Comparison of ENCODE assay signal across 9 cellular contexts in genomic region chr1:22051607-22052114, GRCh38. TPM values are rescaled to one million over a fixed set of nuclear protein-coding genes. Genes with fewer than 3 reads are reported as not detected.
DNase-seq lines count a peak whose midpoint lies in the region; ATAC-seq, FAIRE-seq and TF ChIP-seq lines count a peak whose summit lies in the region.
"Had no signal": no experiment of that assay in that cellular context is flagged by ENCODE, and none has a peak within 500 bp of the region (broad histone marks: within the 10 kb centered on the region; RNA-seq: fewer than 3 reads in every experiment).

No MANE protein-coding gene starts in this region.

- H3K9me3 Mint-ChIP-seq in activated T-cell treated with anti-CD3 and anti-CD28 coated beads, Interleukin-2, amount 50 U/mL, for 24 hours, result no peaks in the 10 kb centered on the region

- no peak overlapping the region for H2BK20ac ChIP-seq in H1 (ENCODE audit: low read length)

- H3K23ac ChIP-seq in H1 (ENCODE audit: insufficient read length), result no peak overlapping the region

- H3K27ac ChIP-seq in Panc1 (ENCODE audit: low read length) (peak overlapping the region; percentile 66), H1 (ENCODE audit: low read depth, low read length) (no peak overlapping the region), aorta (ENCODE audit: low read depth in 1 of 2, low read length in 2 of 2) (no peak overlapping the region)

- POLR2A ChIA-PET in Panc1 (lab: Charles Lee) (interaction anchor here (1.4 kb wide), 1 partner anchor 26 kb away, joined by 15 read pairs; no protein-coding TSS in a partner anchor), H1 (lab: Charles Lee; ENCODE audit: partially characterized antibody) (interaction anchor here (1.3 to 1.9 kb wide), 5 partner anchors 9 to 42 kb away, joined by 3 to 14 read pairs (median 4); no protein-coding TSS in a partner anchor)

- no peak for ATAC-seq in Panc1
- no peak for ATAC-seq in aorta (ENCODE audit: low FRiP score)

- peaks cover 64% of the 10 kb centered on the region for H3K4me1 Mint-ChIP-seq in activated T-cell treated with anti-CD3 and anti-CD28 coated beads, Interleukin-2, amount 50 U/mL, for 24 hours (ENCODE audit: low read depth)

- no peak overlapping the region for H2AFZ ChIP-seq in H1 (ENCODE audit: low read length)

- peak overlapping the region; percentile 53; the same call in 1 of the 2 replicates for H2BK12ac ChIP-seq in H1 (ENCODE audit: low read depth, low read length)

- intact Hi-C loops in Panc1 (cut with micrococcal nuclease; ENCODE audit: unreplicated experiment) (no loop called here), aorta (cut with DNase I) (loop anchor here in 1 of 2 donors (2.0 kb wide), 1 partner anchor 27 kb away; no protein-coding TSS in a partner anchor)

- no peak overlapping the region for H4K5ac ChIP-seq in H1 (ENCODE audit: insufficient read length, low read depth, low read length)

- H3K23me2 ChIP-seq in H1 (ENCODE audit: low read depth, low read length), result peaks cover 5% of the 10 kb centered on the region; the same call in 1 of the 2 replicates

- TF ChIP-seq CTCF in Panc1 (IDR thresholded peaks at IDR 0.05), result no peak
- TF ChIP-seq CTCF in H1 (IDR thresholded peaks at IDR 0.05; ENCODE audit: control extremely low read depth in 1 of 3, insufficient read depth in 1 of 3, low read depth in 1 of 3, low read length in 3 of 3), result no peak

- 0 out of 4 replicates have a peak overlapping the region, but pooled peaks of 1 of the 2 experiments have one; percentile 93 for H3K4me2 ChIP-seq in H1 (ENCODE audit: insufficient read depth in 1 of 2, low read depth in 2 of 2, low read length in 2 of 2)
- peak overlapping the region; percentile 81 for H3K4me2 ChIP-seq in skeletal muscle satellite cell (ENCODE audit: low read length)

- peak overlapping the region; percentile 86 to 88; a peak in 3 of 4 replicates for H3K4me3 ChIP-seq in Panc1 (ENCODE audit: low read depth in 2 of 2, low read length in 2 of 2)
- no peak overlapping the region for H3K4me3 ChIP-seq in H1 (ENCODE audit: extremely low read depth in 1 of 4, insufficient read depth in 2 of 4, low read depth in 3 of 4, low read length in 4 of 4)
- peak overlapping the region; percentile 96 for H3K4me3 ChIP-seq in skeletal muscle satellite cell (ENCODE audit: low read length)
- no peak overlapping the region for H3K4me3 ChIP-seq in aorta (ENCODE audit: low read length in 2 of 2)

- no peak for FAIRE-seq in H1 (lab: Jason Lieb, UNC)

- no peaks in the 10 kb centered on the region for H3K27me3 Mint-ChIP-seq in activated T-cell treated with anti-CD3 and anti-CD28 coated beads, Interleukin-2, amount 50 U/mL, for 24 hours

- H3K4me3 Mint-ChIP-seq in activated T-cell treated with anti-CD3 and anti-CD28 coated beads, Interleukin-2, amount 50 U/mL, for 24 hours, result peak overlapping the region; percentile 86

- H3K9ac ChIP-seq in H1 (replicated peaks in 1 of 4; ENCODE audit: extremely low read depth in 1 of 4, low read depth in 3 of 4, low read length in 3 of 4) (no peak overlapping the region), skeletal muscle satellite cell (ENCODE audit: low read depth, low read length) (no peak overlapping the region)

- no peak overlapping the region for H3K18ac ChIP-seq in H1 (ENCODE audit: extremely low read depth, low read length)

- no peak overlapping the region for H4K8ac ChIP-seq in H1 (ENCODE audit: extremely low read depth, insufficient read depth, low read length)

- H3K36me3 Mint-ChIP-seq in activated T-cell treated with anti-CD3 and anti-CD28 coated beads, Interleukin-2, amount 50 U/mL, for 24 hours (ENCODE audit: low read depth), result peaks cover 34% of the 10 kb centered on the region

- H3K4ac ChIP-seq in H1 (replicated peaks; ENCODE audit: insufficient read length, low read depth, low read length), result no peak overlapping the region

- H3K79me2 ChIP-seq in H1 (ENCODE audit: control insufficient read depth in 1 of 2, insufficient read depth in 2 of 2, low read length in 2 of 2), result peaks cover 25 to 31% of the 10 kb centered on the region in 2 experiments

- H3K36me3 ChIP-seq in Panc1 (ENCODE audit: control insufficient read depth, insufficient read depth, low read length), result peaks cover 4% of the 10 kb centered on the region; the same call in 1 of the 2 replicates
- 0 out of 8 replicates have a peak, but pooled peaks cover 0 to 2% (median 0%) of the 10 kb centered on the region in 4 experiments for H3K36me3 ChIP-seq in H1 (ENCODE audit: control insufficient read depth in 2 of 4, insufficient read depth in 4 of 4, low read length in 3 of 4)
- peaks cover 3% of the 10 kb centered on the region for H3K36me3 ChIP-seq in skeletal muscle satellite cell (ENCODE audit: insufficient read depth, low read length)
- no peaks in the 10 kb centered on the region for H3K36me3 ChIP-seq in aorta (ENCODE audit: control insufficient read depth in 1 of 2, insufficient read depth in 2 of 2, low read length in 1 of 2)

- TF ChIP-seq POLR2A in H1 (IDR thresholded peaks at IDR 0.05; ENCODE audit: control extremely low read depth in 1 of 2, low read depth in 2 of 2, low read length in 2 of 2), result no peak

- 91% methylated on average over 13 of the region's 13 CpGs; no CpG with 5 or more reads in 1 of the 2 experiments for WGBS in H1 (ENCODE audit: extremely low coverage in 1 of 2, insufficient coverage in 1 of 2, insufficient read length in 1 of 2, insufficient replicate concordance in 2 of 2, low coverage in 1 of 2, low lambda C conversion rate in 2 of 2, missing lambda C conversion rate in 1 of 2), 2 experiments
- 87 to 91% methylated on average over 13 of the region's 13 CpGs for WGBS in aorta, 2 donors

- DNase-seq in activated T-cell treated with anti-CD3 and anti-CD28 coated beads, Interleukin-2, amount 50 U/mL, for 24 hours, result no peak
- no peak for DNase-seq in activated T-cell treated with anti-CD3 and anti-CD28 coated beads for 4 hours
- DNase-seq in Panc1 (ENCODE audit: low read depth, low spot score), result no peak
- DNase-seq in H1 (ENCODE audit: low read depth in 1 of 2, low spot score in 2 of 2), result no peak
- no peak for DNase-seq in NCI-H524 (lab: John Stamatoyannopoulos, UW)
- DNase-seq in middle frontal gyrus (ENCODE audit: extremely low spot score, low spot score), result no peak
- DNase-seq in aorta, result no peak

- H3K56ac ChIP-seq in H1 (replicated peaks; ENCODE audit: insufficient read length, low read depth, low read length), result no peak overlapping the region

- H3K9me3 ChIP-seq in Panc1 (ENCODE audit: control insufficient read depth, insufficient read depth, low read depth, low read length) (no peaks in the 10 kb centered on the region), H1 (ENCODE audit: insufficient read depth in 2 of 2, low read depth in 1 of 2, low read length in 1 of 2) (no peaks in the 10 kb centered on the region), skeletal muscle satellite cell (replicated peaks; ENCODE audit: low read length) (no peaks in the 10 kb centered on the region), aorta (ENCODE audit: control insufficient read depth, low read length) (no peaks in the 10 kb centered on the region)

- no peak overlapping the region for H2BK120ac ChIP-seq in H1 (replicated peaks; ENCODE audit: low read depth, low read length)

- peak overlapping the region; percentile 75; the same call in 1 of the 2 replicates for H2AK5ac ChIP-seq in H1 (ENCODE audit: low read depth, low read length)

- no TSS peak for BruUV-seq in Panc1 (replicated peaks; lab: Mats Ljungman, UMichigan)

- H2BK5ac ChIP-seq in H1 (ENCODE audit: low read depth, low read length), result no peak overlapping the region

- TF ChIP-seq EP300 in H1 (IDR thresholded peaks at IDR 0.05; ENCODE audit: borderline replicate concordance in 1 of 2, low read depth in 2 of 2, low read length in 2 of 2), result no peak

- no peak overlapping the region for H4K91ac ChIP-seq in H1 (replicated peaks; ENCODE audit: insufficient read length, low read length)

- H3K27ac Mint-ChIP-seq in activated T-cell treated with anti-CD3 and anti-CD28 coated beads, Interleukin-2, amount 50 U/mL, for 24 hours, result peak overlapping the region; percentile 95

- H3K14ac ChIP-seq in H1 (ENCODE audit: insufficient read length), result no peak overlapping the region

- CTCF ChIA-PET in Panc1 (lab: Charles Lee), result no interaction called here
- CTCF ChIA-PET in H1 (lab: Charles Lee; ENCODE audit: partially characterized antibody), result interaction anchor here (0.6 to 2.0 kb wide), 4 partner anchors 12 to 68 kb away, joined by 3 to 7 read pairs (median 4); no protein-coding TSS in a partner anchor

- peaks cover 4% of the 10 kb centered on the region in 2 experiments for H4K20me1 ChIP-seq in H1 (replicated peaks in 1 of 2; ENCODE audit: control insufficient read depth in 1 of 2, insufficient read depth in 2 of 2, low read length in 2 of 2)

- H3K4me1 ChIP-seq in Panc1 (ENCODE audit: control insufficient read depth, insufficient read depth, low read length) (peaks cover 20% of the 10 kb centered on the region), H1 (replicated peaks in 1 of 4; ENCODE audit: control insufficient read depth in 3 of 4, insufficient read depth in 4 of 4, low read length in 3 of 4) (peaks cover 0 to 3% (median 2%) of the 10 kb centered on the region in 4 experiments; a peak in 4 of 7 replicates), skeletal muscle satellite cell (ENCODE audit: control insufficient read depth, insufficient read depth, low read length) (peaks cover 34% of the 10 kb centered on the region), aorta (ENCODE audit: control insufficient read depth in 1 of 2, insufficient read depth in 2 of 2, low read length in 2 of 2) (peaks cover 0 to 4% of the 10 kb centered on the region in 2 donors)

- H3K27me3 ChIP-seq in Panc1 (ENCODE audit: control insufficient read depth, insufficient read depth, low read length) (no peaks in the 10 kb centered on the region), H1 (replicated peaks in 1 of 4; ENCODE audit: control insufficient read depth in 3 of 4, extremely low read depth in 1 of 4, insufficient read depth in 3 of 4, low read length in 3 of 4) (no peaks in the 10 kb centered on the region), skeletal muscle satellite cell (ENCODE audit: control insufficient read depth, insufficient read depth, low read length) (no peaks in the 10 kb centered on the region), aorta (ENCODE audit: control insufficient read depth in 1 of 2, insufficient read depth in 2 of 2, low read length in 1 of 2) (no peaks in the 10 kb centered on the region)

- no peak overlapping the region for H2BK15ac ChIP-seq in H1 (ENCODE audit: low read length)

- TF ChIP-seq RAD21 in H1 (IDR thresholded peaks at IDR 0.05 in 1 of 2, conservative IDR thresholded peaks at IDR 0.05 in 1 of 2; ENCODE audit: low read depth in 2 of 2, low read length in 2 of 2), result no peak

- in situ Hi-C loops in Panc1 (cut with HindIII; ENCODE audit: low pct_unique_long_range_greater_than_20kb, low sequenced_read_pairs), result no loop called here

- H3K79me1 ChIP-seq in H1 (ENCODE audit: low read depth, low read length), result peaks cover 3% of the 10 kb centered on the region

RNA-seq across cellular contexts. Expression of gene CDC42, which starts 0.8 kb away (rescaled TPM):
- total RNA-seq in Panc1 (2021; ENCODE audit: unreplicated experiment) (240 TPM), aorta (100 to 1,000 TPM; 203 to 211 TPM)
- 137 TPM for polyA plus RNA-seq in Panc1 (2012; ENCODE audit: insufficient read length)
- 179 and 182 TPM in 2 replicates for total RNA-seq in H1 (2021; fragmentation: NEBNext Ultra II Directional; extraction: Animal tissue kit (Norgen Biotek cat#: 25700))
- polyA plus RNA-seq in H1 (2011; rRNA removed) (57.1 and 110 TPM in 2 replicates), aorta (100 to 1,000 TPM; 123 to 176 TPM)
- 110 TPM for polyA plus RNA-seq in H1 (2011; cell fraction: cytosol; rRNA removed)
- polyA plus RNA-seq in H1 (2011; cell fraction: nucleus; rRNA removed), result 25.3 TPM
- 124 to 252 TPM (median 148 TPM) in 4 replicates for polyA plus RNA-seq in H1 (2012, experiment 1 of 2)
- polyA plus RNA-seq in H1 (2012, experiment 2 of 2), result 100 TPM
- 150 TPM for polyA plus RNA-seq in H1 (2013, experiment 1 of 2)
- polyA plus RNA-seq in H1 (2013, experiment 2 of 2), result 157 TPM
- 126 and 213 TPM in 2 replicates for polyA minus RNA-seq in H1 (2011; rRNA and poly(A)+ RNA removed)
- 63.3 TPM for polyA minus RNA-seq in H1 (2011; cell fraction: cytosol; rRNA and poly(A)+ RNA removed)
- polyA minus RNA-seq in H1 (2011; cell fraction: nucleus; rRNA and poly(A)+ RNA removed), result 46.2 TPM
- 422 and 484 TPM in 2 replicates for total RNA-seq in skeletal muscle satellite cell (2012; rRNA removed)

RNA-seq across cellular contexts. Expression of gene CELA3A, which starts 50.2 kb away (rescaled TPM):
- 5.9 TPM for total RNA-seq in Panc1 (2021; ENCODE audit: unreplicated experiment)
- polyA plus RNA-seq in Panc1 (2012; ENCODE audit: insufficient read length), result not detected
- not detected in 2 replicates for total RNA-seq in H1 (2021; fragmentation: NEBNext Ultra II Directional; extraction: Animal tissue kit (Norgen Biotek cat#: 25700))
- 0.09 TPM in 1 of 2 replicates, not detected in the other for polyA plus RNA-seq in H1 (2011; rRNA removed)
- polyA plus RNA-seq in H1 (2011; cell fraction: cytosol; rRNA removed), result not detected
- polyA plus RNA-seq in H1 (2011; cell fraction: nucleus; rRNA removed), result not detected
- polyA plus RNA-seq in H1 (2012, experiment 1 of 2), result not detected in 4 replicates
- polyA plus RNA-seq in H1 (2012, experiment 2 of 2), result not detected
- not detected for polyA plus RNA-seq in H1 (2013, experiment 1 of 2)
- polyA plus RNA-seq in H1 (2013, experiment 2 of 2), result not detected
- not detected in 2 replicates for polyA minus RNA-seq in H1 (2011; rRNA and poly(A)+ RNA removed)
- not detected for polyA minus RNA-seq in H1 (2011; cell fraction: cytosol; rRNA and poly(A)+ RNA removed)
- not detected for polyA minus RNA-seq in H1 (2011; cell fraction: nucleus; rRNA and poly(A)+ RNA removed)
- not detected in 2 replicates for total RNA-seq in skeletal muscle satellite cell (2012; rRNA removed)
- 1 to 10 TPM; 5.0 to 5.2 TPM for total RNA-seq in aorta
- polyA plus RNA-seq in aorta, result 1 to 10 TPM; 8.5 to 9.5 TPM
- total RNA-seq: pulmonary artery endothelial cell had no signal

Comparison
In these comparisons a context has a peak if more than half of its experiments do, and no peak if none do; other contexts are left out.
1. H3K4me3 ChIP-seq: peak in Panc1 (2 of 2) and skeletal muscle satellite cell (single experiment); none in H1 (0 of 4) and aorta (0 of 2).